ENCODE assay signal across 2 cellular contexts in genomic region chr21:44589094-44589493, GRCh38.
TF ChIP-seq lines count a peak whose summit lies in the region.

No MANE protein-coding gene starts in this region.

TF ChIP-seq in HEK293, 187 proteins besides CTCF, POLR2A, EP300 and RAD21:
- peak; percentile 91 for TF ChIP-seq ZNF146 (tag by site-specific recombination; IDR thresholded peaks at IDR 0.05)
- TF ChIP-seq REST (tag by site-specific recombination; IDR thresholded peaks at IDR 0.05) = no peak
TF ChIP-seq in HEK293: peak in this region for 1.

TF ChIP-seq in K562, 482 proteins besides CTCF, POLR2A, EP300 and RAD21:
- no peak for TF ChIP-seq KDM2B (CRISPR knock-in tag; IDR thresholded peaks at IDR 0.05)
- peak; percentile 64 for TF ChIP-seq ZNF146 (CRISPR knock-in tag; IDR thresholded peaks at IDR 0.05; ENCODE audit: unreplicated experiment)
- TF ChIP-seq KDM1A (IDR thresholded peaks at IDR 0.05) = 0 out of 4 replicates have a peak, but pooled peaks of 1 of the 2 experiments have one; percentile 8
- TF ChIP-seq RBM25 (IDR thresholded peaks at IDR 0.05; ENCODE audit: low read depth, low read length, severe bottlenecking) = peak; percentile 48
TF ChIP-seq in K562: peak in this region for 3.
